1 cellular context compared by ENCODE assay signal in genomic region chr5:112447185-112447760, GRCh38.
A peak's percentile ranks its signal among the peaks of the same experiment; 100 is the strongest.
TF ChIP-seq lines count a peak whose summit lies in the region.

No MANE protein-coding gene starts in this region.

TF ChIP-seq in K562, 482 proteins besides CTCF, POLR2A, EP300 and RAD21 (continued from another document):
- TF ChIP-seq USF2 (CRISPR knock-in tag; IDR thresholded peaks at IDR 0.05): peak; percentile 59; the same call in 1 of the 2 replicates
- TF ChIP-seq CXXC5 (CRISPR knock-in tag; IDR thresholded peaks at IDR 0.05): peak; percentile 12; the same call in 1 of the 2 replicates
- TF ChIP-seq TCF3 (CRISPR knock-in tag; IDR thresholded peaks at IDR 0.05): peak; percentile 62
- 0 out of 2 replicates have a peak, but pooled peaks have one; percentile 22 for TF ChIP-seq SMAD4 (CRISPR knock-in tag; conservative IDR thresholded peaks at IDR 0.05)
